5 cellular contexts compared by ENCODE assay signal in genomic region chr1:154718566-154718965, GRCh38.
"Had no signal": no experiment of that assay in that cellular context is flagged by ENCODE, and none has a peak within 500 bp of the region (broad histone marks: within the 10 kb centered on the region; RNA-seq: fewer than 3 reads in every experiment).

No MANE protein-coding gene starts in this region.

- H2AFZ ChIP-seq: GM23338 had no signal

- H3K9me3 Mint-ChIP-seq: GM23338 had no signal

- H3K4me2 ChIP-seq: GM23338 had no signal

- H3K4me3 Mint-ChIP-seq: GM23338 had no signal

- ATAC-seq: GM23338, HCT116 had no signal

- H3K4me1 Mint-ChIP-seq: GM23338 had no signal

- H3K4me3 ChIP-seq: GM23338, HAP-1 had no signal

- H3K36me3 ChIP-seq: HAP-1 had no signal

- H3K9me3 ChIP-seq: HAP-1 had no signal

- DNase-seq: IMR-90, KBM-7 had no signal

- H3K27ac Mint-ChIP-seq: GM23338 had no signal
